ENCODE assay signal across 9 cellular contexts in genomic region chr9:136760834-136761544, GRCh38. TPM values are rescaled to one million over a fixed set of nuclear protein-coding genes. Genes with fewer than 3 reads are reported as not detected.
DNase-seq lines count a peak whose midpoint lies in the region; ATAC-seq and TF ChIP-seq lines count a peak whose summit lies in the region.
"Not testable (repeated sequence)": the region's sequence is repeated elsewhere in the genome, so short reads cannot be mapped to it uniquely, and the experiment has no call there.
"Had no signal": no experiment of that assay in that cellular context is flagged by ENCODE, and none has a peak within 500 bp of the region (broad histone marks: within the 10 kb centered on the region; RNA-seq: fewer than 3 reads in every experiment).

No MANE protein-coding gene starts in this region.

- in situ Hi-C loops in SK-MEL-5 (cut with HindIII; ENCODE audit: low pct_unique_long_range_greater_than_20kb, low sequenced_read_pairs): not testable (repeated sequence)

- ATAC-seq in foreskin keratinocyte: peak; percentile 66

- DNase-seq in COR-L47 (lab: John Stamatoyannopoulos, UW) (peak; percentile 52), H7 (peak; percentile 77), NCI-H1930 (lab: John Stamatoyannopoulos, UW) (peak; percentile 32 to 43), SK-MEL-5 (ENCODE audit: low read depth, low spot score) (peak; percentile 84), amygdala (lab: John Stamatoyannopoulos, UW) (peak in 36 of 56 donors; percentile 9 to 63 (median 32)), foreskin keratinocyte (peak; percentile 31 to 64), middle frontal gyrus (ENCODE audit: extremely low spot score, low spot score) (peak; percentile 32), stromal cell of bone marrow (ENCODE audit: low read depth) (peak; percentile 34)

- H3K4me3 ChIP-seq in H7 (ENCODE audit: insufficient read depth, low read depth, low read length): not testable (repeated sequence)

- not testable (repeated sequence) for H3K27me3 ChIP-seq in H7 (ENCODE audit: control insufficient read depth, insufficient read depth, low read length); foreskin keratinocyte

- TF ChIP-seq CTCF in foreskin keratinocyte (conservative IDR thresholded peaks at IDR 0.05): peak; percentile 73

- H3K27ac ChIP-seq in foreskin keratinocyte: not testable (repeated sequence)

- not testable (repeated sequence) for H3K4me1 ChIP-seq in foreskin keratinocyte

- H3K36me3 ChIP-seq in H7 (replicated peaks; ENCODE audit: control insufficient read depth, insufficient read depth, low read length): not testable (repeated sequence)

RNA-seq across cellular contexts. Expression of gene LCN8, which starts 2.9 kb away (rescaled TPM):
- total RNA-seq in H7 (2014; rRNA removed; shearing (Covaris generic)): not detected in 2 replicates
- total RNA-seq in SK-MEL-5 (2014; rRNA removed; shearing (Covaris generic)): not detected in 2 replicates
- polyA plus RNA-seq in SK-MEL-5 (2015; cell fraction: cytosol; rRNA removed): not detected in 2 replicates
- not detected in 2 replicates for polyA plus RNA-seq in SK-MEL-5 (2015; cell fraction: nucleus; rRNA removed)
- not detected in 2 replicates for total RNA-seq in foreskin keratinocyte
- not detected in 2 replicates for polyA plus RNA-seq in foreskin keratinocyte
- total RNA-seq: activated T-helper 1 cell treated with anti-CD3 and anti-CD28 coated beads, Interleukin-12 subunit alpha, Interleukin-12 subunit beta, Interleukin-2, Interleukin-4 antibody, amounts not matched to agents 30 ng/mL and 10 ng/mL and 1 ng/mL, durations not matched to agents 14 hours and 24 hours and 36 hours had no signal

RNA-seq across cellular contexts. Expression of gene LCN15, which starts 3.3 kb away (rescaled TPM):
- 0.18 TPM in 1 of 2 replicates, not detected in the other for total RNA-seq in H7 (2014; rRNA removed; shearing (Covaris generic))
- total RNA-seq in SK-MEL-5 (2014; rRNA removed; shearing (Covaris generic)): 0.05 and 0.21 TPM in 2 replicates
- polyA plus RNA-seq in SK-MEL-5 (2015; cell fraction: cytosol; rRNA removed): 0.11 TPM in 1 of 2 replicates, not detected in the other
- 0.07 TPM in 1 of 2 replicates, not detected in the other for polyA plus RNA-seq in SK-MEL-5 (2015; cell fraction: nucleus; rRNA removed)
- total RNA-seq in foreskin keratinocyte: not detected in 2 replicates
- polyA plus RNA-seq in foreskin keratinocyte: not detected in 2 replicates
- total RNA-seq: activated T-helper 1 cell treated with anti-CD3 and anti-CD28 coated beads, Interleukin-12 subunit alpha, Interleukin-12 subunit beta, Interleukin-2, Interleukin-4 antibody, amounts not matched to agents 30 ng/mL and 10 ng/mL and 1 ng/mL, durations not matched to agents 14 hours and 24 hours and 36 hours had no signal

RNA-seq across cellular contexts. Expression of gene LCN6, which starts 12.7 kb away (rescaled TPM):
- not detected in 2 replicates for total RNA-seq in H7 (2014; rRNA removed; shearing (Covaris generic))
- total RNA-seq in SK-MEL-5 (2014; rRNA removed; shearing (Covaris generic)): not detected in 2 replicates
- not detected in 2 replicates for polyA plus RNA-seq in SK-MEL-5 (2015; cell fraction: cytosol; rRNA removed)
- not detected in 2 replicates for polyA plus RNA-seq in SK-MEL-5 (2015; cell fraction: nucleus; rRNA removed)
- not detected in 2 replicates for total RNA-seq in foreskin keratinocyte
- polyA plus RNA-seq in foreskin keratinocyte: not detected in 2 replicates
- total RNA-seq: activated T-helper 1 cell treated with anti-CD3 and anti-CD28 coated beads, Interleukin-12 subunit alpha, Interleukin-12 subunit beta, Interleukin-2, Interleukin-4 antibody, amounts not matched to agents 30 ng/mL and 10 ng/mL and 1 ng/mL, durations not matched to agents 14 hours and 24 hours and 36 hours had no signal

RNA-seq across cellular contexts. Expression of gene LCN10, which starts 18.2 kb away (rescaled TPM):
- 0.76 and 1.4 TPM in 2 replicates for total RNA-seq in H7 (2014; rRNA removed; shearing (Covaris generic))
- not detected in 2 replicates for total RNA-seq in SK-MEL-5 (2014; rRNA removed; shearing (Covaris generic))
- not detected in 2 replicates for polyA plus RNA-seq in SK-MEL-5 (2015; cell fraction: cytosol; rRNA removed)
- 0.39 TPM in 1 of 2 replicates, not detected in the other for polyA plus RNA-seq in SK-MEL-5 (2015; cell fraction: nucleus; rRNA removed)
- not detected in 2 replicates for total RNA-seq in foreskin keratinocyte
- polyA plus RNA-seq in foreskin keratinocyte: not detected in 2 replicates

RNA-seq across cellular contexts. Expression of gene TMEM141, which starts 30.2 kb away (rescaled TPM):
- 73.9 and 80.6 TPM in 2 replicates for total RNA-seq in H7 (2014; rRNA removed; shearing (Covaris generic))
- total RNA-seq in SK-MEL-5 (2014; rRNA removed; shearing (Covaris generic)): 47.1 and 50.8 TPM in 2 replicates
- polyA plus RNA-seq in SK-MEL-5 (2015; cell fraction: cytosol; rRNA removed): 62.0 and 81.0 TPM in 2 replicates
- polyA plus RNA-seq in SK-MEL-5 (2015; cell fraction: nucleus; rRNA removed): 22.1 and 73.1 TPM in 2 replicates
- 107 and 108 TPM in 2 replicates for total RNA-seq in foreskin keratinocyte
- 175 and 181 TPM in 2 replicates for polyA plus RNA-seq in foreskin keratinocyte

Comparison
In these comparisons a context has a peak if more than half of its experiments do, and no peak if none do; other contexts are left out.
1. DNase-seq: peak in every context shown above with its lines; median percentile 84 in SK-MEL-5; 77 in H7; 52 in COR-L47; 48 in foreskin keratinocyte; 38 in NCI-H1930; 34 in stromal cell of bone marrow; 32 in amygdala; 32 in middle frontal gyrus.